8 cellular contexts compared by ENCODE assay signal in the genomic region with DNA sequence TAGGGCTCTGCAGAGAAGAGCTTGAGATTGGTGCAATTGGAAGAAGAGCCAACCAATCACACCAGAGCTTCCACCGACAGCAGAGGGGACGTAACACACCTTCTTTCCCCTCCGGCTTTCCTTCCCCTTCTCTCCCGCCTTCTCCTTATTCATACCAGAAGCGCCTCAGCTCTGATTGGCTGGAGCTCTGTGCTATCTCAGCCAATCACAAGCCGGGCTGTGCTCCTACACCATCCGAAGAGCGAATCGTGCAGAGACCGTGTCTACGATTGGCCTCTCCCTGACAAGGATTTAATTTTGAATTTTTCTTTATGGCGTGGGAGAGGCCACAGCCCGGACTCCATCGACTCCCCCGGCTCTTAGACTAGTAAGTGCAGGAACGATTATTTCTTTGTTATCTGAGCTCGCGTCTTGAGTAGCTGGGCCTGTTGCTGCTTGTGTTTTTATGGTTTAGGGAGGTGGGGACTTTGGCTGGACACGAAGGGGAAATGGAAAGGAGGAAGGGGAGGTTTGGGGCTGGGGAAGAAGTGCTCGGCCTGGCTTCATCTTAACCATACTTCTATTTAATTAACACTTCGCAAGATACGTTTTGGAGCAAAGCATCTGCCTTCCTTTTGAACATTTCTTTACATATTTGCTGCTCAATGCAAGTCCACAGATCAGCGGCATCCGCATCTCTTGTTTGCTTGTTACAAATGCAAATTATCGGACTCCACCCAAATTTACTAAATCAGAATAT. TPM values are rescaled to one million over a fixed set of nuclear protein-coding genes. Genes with fewer than 3 reads are reported as not detected.
DNase-seq lines count a peak whose midpoint lies in the region; ATAC-seq, FAIRE-seq and TF ChIP-seq lines count a peak whose summit lies in the region.

A gene (plus strand): TSS at position 308 of the 739 bp plus-strand sequence. CDS start 14,007 bp downstream, outside the sequence.

- no peaks in the 10 kb centered on the region for H3K36me3 ChIP-seq in keratinocyte (ENCODE audit: control insufficient read depth in 2 of 2, extremely low read depth in 1 of 2, insufficient read depth in 2 of 2, low read length in 2 of 2)

- no peaks in the 10 kb centered on the region for H4K20me1 ChIP-seq in keratinocyte (ENCODE audit: control insufficient read depth, extremely low read depth, insufficient read depth, low read length)

- peak within 1 kb of the TSS; percentile 84 for H2AFZ ChIP-seq in keratinocyte (ENCODE audit: control insufficient read depth, low read length)

- FAIRE-seq in keratinocyte (lab: Jason Lieb, UNC): peak; percentile 89

- H3K79me2 ChIP-seq in keratinocyte (ENCODE audit: control insufficient read depth, insufficient read depth, low read length): peaks cover 80% of the 10 kb centered on the region

- peaks cover 51% of the 10 kb centered on the region for H3K4me1 ChIP-seq in keratinocyte (ENCODE audit: control insufficient read depth, extremely low read depth, insufficient read depth, low read length)

- no peaks in the 10 kb centered on the region for H3K27me3 ChIP-seq in keratinocyte (ENCODE audit: control insufficient read depth, extremely low read depth, insufficient read depth, low read length)

- peak within 1 kb of the TSS; percentile 90 for H3K27ac ChIP-seq in keratinocyte (ENCODE audit: control insufficient read depth, insufficient read depth, low read length)

- peak within 1 kb of the TSS; percentile 62 to 93 (median 92) for H3K4me3 ChIP-seq in keratinocyte (ENCODE audit: control insufficient read depth in 2 of 3, extremely low read depth in 1 of 3, insufficient read depth in 2 of 3, low read depth in 1 of 3, low read length in 3 of 3)

- peak within 1 kb of the TSS; percentile 91 for H3K9ac ChIP-seq in keratinocyte (ENCODE audit: control insufficient read depth, extremely low read depth, insufficient read depth, low read length)

- no peaks in the 10 kb centered on the region for H3K9me3 ChIP-seq in keratinocyte (ENCODE audit: control insufficient read depth, low read depth, low read length)

- no peaks in the 10 kb centered on the region for H3K9me1 ChIP-seq in keratinocyte (ENCODE audit: control insufficient read depth, extremely low read depth, insufficient read depth, low read length)

- no peak for TF ChIP-seq CTCF in keratinocyte (optimal IDR thresholded peaks at IDR 0.05 in 1 of 3, IDR thresholded peaks at IDR 0.05 in 1 of 3, conservative IDR thresholded peaks at IDR 0.05 in 1 of 3; ENCODE audit: extremely low read depth in 1 of 3, insufficient read depth in 2 of 3, low read length in 3 of 3)

- in situ Hi-C loops in ACHN (cut with HindIII; ENCODE audit: low pct_ligation_motif_present, low pct_unique_long_range_greater_than_20kb, low sequenced_read_pairs): no loop called here

- peak; percentile 100 for DNase-seq in ACHN
- DNase-seq in NCI-H2196 (lab: John Stamatoyannopoulos, UW; ENCODE audit: unreplicated experiment): peak; percentile 100
- DNase-seq in activated CD4-positive, CD25-positive, alpha-beta regulatory T cell (lab: John Stamatoyannopoulos, UW): peak; percentile 72 to 91 (median 86)
- peak; percentile 99 to 100 for DNase-seq in cerebellar nuclear complex (lab: John Stamatoyannopoulos, UW)
- DNase-seq in keratinocyte (ENCODE audit: low read depth, low spot score): peak; percentile 100
- DNase-seq in stimulated activated CD4-positive, alpha-beta T cell treated with anti-CD3 and anti-CD28 coated beads, Interleukin-1b, Interleukin-23, amount 100 ng/mL, for 1 hour (ENCODE audit: low read depth in 2 of 2): peak; percentile 61 to 88

- peak; percentile 82 for ATAC-seq in GM18867 (IDR thresholded peaks at IDR 0.05; ENCODE audit: unreplicated experiment)
- ATAC-seq in HG03066 (IDR thresholded peaks at IDR 0.05; ENCODE audit: low read depth, unreplicated experiment): peak; percentile 86

- dilution Hi-C loops in keratinocyte (cut with MboI; ENCODE audit: extremely low pct_ligation_motif_present, low sequenced_read_pairs): no loop called here

- peak within 1 kb of the TSS; percentile 90 for H3K4me2 ChIP-seq in keratinocyte (ENCODE audit: control insufficient read depth, extremely low read depth, insufficient read depth, low read depth, low read length)

RNA-seq across cellular contexts. Expression of the gene that starts here (rescaled TPM):
- 15.2 to 48.6 TPM (median 40.1 TPM) in 3 replicates for polyA plus RNA-seq in keratinocyte
- polyA plus RNA-seq in keratinocyte (2011; ENCODE audit: low read depth): 1.7 TPM
- 17.3 and 22.3 TPM in 2 replicates for polyA plus RNA-seq in keratinocyte (2011; cell fraction: cytosol; rRNA removed)
- polyA plus RNA-seq in keratinocyte (2011; cell fraction: nucleus; rRNA removed): 8.6 and 10.0 TPM in 2 replicates
- 0.63 and 44.4 TPM in 2 replicates for polyA plus RNA-seq in keratinocyte (2012; ENCODE audit: low replicate concordance)
- 17.8 to 38.3 TPM (median 26.6 TPM) in 3 replicates for polyA minus RNA-seq in keratinocyte
- 11.5 TPM for polyA minus RNA-seq in keratinocyte (2011; cell fraction: cytosol; rRNA and poly(A)+ RNA removed)
- 5.2 and 6.7 TPM in 2 replicates for polyA minus RNA-seq in keratinocyte (2011; cell fraction: nucleus; rRNA and poly(A)+ RNA removed)

Comparison
In these comparisons a context has a peak if more than half of its experiments do, and no peak if none do; other contexts are left out.
1. Peak in every context shown above with its lines: DNase-seq, ATAC-seq, H3K4me3 ChIP-seq and H3K27ac ChIP-seq.